Comparison of ENCODE assay signal across 18 cellular contexts in genomic region chr3:61743686-61744242, GRCh38.
A peak's percentile ranks its signal among the peaks of the same experiment; 100 is the strongest.
DNase-seq lines count a peak whose midpoint lies in the region; ATAC-seq, FAIRE-seq and TF ChIP-seq lines count a peak whose summit lies in the region.
"Had no signal": no experiment of that assay in that cellular context is flagged by ENCODE, and none has a peak within 500 bp of the region (broad histone marks: within the 10 kb centered on the region; RNA-seq: fewer than 3 reads in every experiment).

No MANE protein-coding gene starts in this region.

- intact Hi-C loops in heart right ventricle (cut with DNase I), result no loop called here

- no peak for DNase-seq in GM23338 (ENCODE audit: low spot score)
- DNase-seq in heart right ventricle, result no peak
- no peak for DNase-seq in NAMALWA (ENCODE audit: low spot score)
- DNase-seq in DMS53 (lab: John Stamatoyannopoulos, UW), result no peak
- DNase-seq: 8988T; C1 segment of cervical spinal cord; Calu3; CD4-positive, alpha-beta memory T cell; COR-L47; DND-41; H7; HCEC 1CT had no signal

- H3K4me3 Mint-ChIP-seq in GM23338, result no peak overlapping the region
- H3K4me3 Mint-ChIP-seq: CD4-positive, alpha-beta memory T cell had no signal

- no peaks in the 10 kb centered on the region for H3K9me3 Mint-ChIP-seq in GM23338

- peaks cover 51% of the 10 kb centered on the region for H3K4me1 ChIP-seq in GM23338 (ENCODE audit: insufficient read depth)
- H3K4me1 ChIP-seq in liver (ENCODE audit: control insufficient read depth in 4 of 4, insufficient read depth in 4 of 4, low read length in 3 of 4), result peaks cover 2 to 13% (median 9%) of the 10 kb centered on the region in 4 donors
- H3K4me1 ChIP-seq in heart right ventricle, result peaks cover 0 to 52% (median 31%) of the 10 kb centered on the region in 9 donors

- no peak overlapping the region for H3K27ac Mint-ChIP-seq in GM23338
- H3K27ac Mint-ChIP-seq: CD4-positive, alpha-beta memory T cell had no signal

- no peak overlapping the region for H3K9ac ChIP-seq in liver (ENCODE audit: low read depth in 1 of 2, low read length in 2 of 2)

- FAIRE-seq in islet of Langerhans (lab: Jason Lieb, UNC), result peak; percentile 45
- FAIRE-seq: G401.6, GM12892, H1 had no signal

- peaks cover 92% of the 10 kb centered on the region for H3K79me2 ChIP-seq in GM23338 (replicated peaks; ENCODE audit: insufficient read depth)

- peaks cover 23% of the 10 kb centered on the region for H4K20me1 ChIP-seq in GM23338 (replicated peaks; ENCODE audit: insufficient read depth)

- TF ChIP-seq RAD21 in liver (IDR thresholded peaks at IDR 0.05), result peak in 1 of 2 donors; percentile 9

- no peak overlapping the region for H3K4me2 ChIP-seq in GM23338

- H3K27me3 ChIP-seq in GM23338 (ENCODE audit: insufficient read depth) (no peaks in the 10 kb centered on the region), liver (ENCODE audit: control insufficient read depth in 4 of 4, insufficient read depth in 4 of 4, low read length in 3 of 4) (no peaks in the 10 kb centered on the region), heart right ventricle (no peaks in the 10 kb centered on the region)

- H3K27ac ChIP-seq in GM23338 (ENCODE audit: low read depth) (peak overlapping the region; percentile 62; the same call in 1 of the 2 replicates), liver (ENCODE audit: low read depth in 1 of 2, low read length in 2 of 2) (no peak overlapping the region), heart right ventricle (no peak overlapping the region)

- H3K36me3 Mint-ChIP-seq in GM23338 (ENCODE audit: low read depth), result peaks cover under 1% of the 10 kb centered on the region; the same call in 1 of the 3 replicates
- H3K36me3 Mint-ChIP-seq: CD4-positive, alpha-beta memory T cell had no signal

- H3K4me1 Mint-ChIP-seq in GM23338, result peaks cover 74% of the 10 kb centered on the region
- H3K4me1 Mint-ChIP-seq: CD4-positive, alpha-beta memory T cell had no signal

- H2AFZ ChIP-seq in GM23338, result no peak overlapping the region

- H3F3A ChIP-seq in GM23338 (replicated peaks; ENCODE audit: low read depth), result no peaks in the 10 kb centered on the region

- H3K36me3 ChIP-seq in GM23338 (ENCODE audit: insufficient read depth), result no peaks in the 10 kb centered on the region
- peaks cover 0 to under 1% (median 0%) of the 10 kb centered on the region in 4 donors for H3K36me3 ChIP-seq in liver (ENCODE audit: control insufficient read depth in 4 of 4, insufficient read depth in 3 of 4, low read depth in 1 of 4, low read length in 3 of 4)
- no peaks in the 10 kb centered on the region for H3K36me3 ChIP-seq in heart right ventricle

- no peak for TF ChIP-seq CTCF in GM23338 (conservative IDR thresholded peaks at IDR 0.05; ENCODE audit: low read depth in 2 of 2)
- TF ChIP-seq CTCF in liver (IDR thresholded peaks at IDR 0.05; ENCODE audit: low read depth, low read length, missing input control), result no peak
- no peak for TF ChIP-seq CTCF in heart right ventricle (IDR thresholded peaks at IDR 0.05)

- H3K27me3 Mint-ChIP-seq in GM23338 (ENCODE audit: insufficient read depth, low read depth, poor library complexity), result peaks cover 8% of the 10 kb centered on the region
- H3K27me3 Mint-ChIP-seq: CD4-positive, alpha-beta memory T cell had no signal

- H3K4me3 ChIP-seq in GM23338 (no peak overlapping the region), liver (ENCODE audit: low read depth in 1 of 3, low read length in 3 of 3) (no peak overlapping the region), heart right ventricle (no peak overlapping the region)

- no peaks in the 10 kb centered on the region for H3K9me2 ChIP-seq in GM23338 (ENCODE audit: insufficient read depth)

- H3K9me3 ChIP-seq in liver (ENCODE audit: control insufficient read depth in 4 of 4, low read length in 3 of 4), result no peaks in the 10 kb centered on the region
- no peaks in the 10 kb centered on the region for H3K9me3 ChIP-seq in heart right ventricle

- ATAC-seq in GM23338, result no peak
- ATAC-seq in HG03139 (IDR thresholded peaks at IDR 0.05; ENCODE audit: unreplicated experiment), result no peak
- ATAC-seq in heart right ventricle, result no peak

- 38% methylated on average over 2 of the region's 2 CpGs for WGBS in liver
- WGBS in heart right ventricle, 2 donors, result 49 to 96% methylated on average over 2 of the region's 2 CpGs

TF ChIP-seq in GM23338, 12 proteins besides CTCF, POLR2A, EP300 and RAD21 (continues in another document):
- TF ChIP-seq ETS1 (IDR thresholded peaks at IDR 0.05) (no peak), NANOG (IDR thresholded peaks at IDR 0.05; ENCODE audit: borderline replicate concordance) (no peak), ZNF331 (CRISPR knock-in tag; IDR thresholded peaks at IDR 0.05; ENCODE audit: low read depth) (no peak), JUNB (IDR thresholded peaks at IDR 0.05; ENCODE audit: unreplicated experiment) (no peak)

TF ChIP-seq in liver, 16 proteins besides CTCF, POLR2A, EP300 and RAD21:
- TF ChIP-seq HNF4A (conservative IDR thresholded peaks at IDR 0.05) (peak; percentile 61 to 69), RXRA (IDR thresholded peaks at IDR 0.05) (peak in 1 of 2 donors; percentile 8), REST (IDR thresholded peaks at IDR 0.05) (no peak), ATF3 (IDR thresholded peaks at IDR 0.05) (no peak), MAX (IDR thresholded peaks at IDR 0.05) (no peak), JUND (IDR thresholded peaks at IDR 0.05) (peak; percentile 64 to 84)
